In the genomic region with DNA sequence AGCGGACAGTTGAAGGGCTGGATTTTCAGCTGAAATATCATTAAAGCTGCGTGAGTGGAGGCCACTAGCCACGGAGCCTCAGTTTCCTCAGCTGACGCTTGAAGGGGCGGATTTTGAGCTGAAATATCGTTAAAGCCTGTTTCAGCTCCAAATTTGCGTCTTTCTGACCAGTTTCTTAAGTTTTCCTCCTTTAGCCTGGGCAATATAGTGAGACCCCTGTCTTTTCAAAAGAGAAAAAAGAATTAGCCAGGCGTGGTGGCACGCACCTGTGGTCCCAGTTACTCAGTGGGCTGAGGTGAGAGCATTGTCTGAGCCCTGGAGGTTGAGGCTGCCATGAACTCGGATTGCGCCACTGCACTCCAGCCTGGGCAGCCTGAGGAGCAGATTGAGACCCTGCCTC, we compare ENCODE assay signal across 23 cellular contexts. TPM values are rescaled to one million over a fixed set of nuclear protein-coding genes. Genes with fewer than 3 reads are reported as not detected.
A peak's percentile ranks its signal among the peaks of the same experiment; 100 is the strongest.
DNase-seq lines count a peak whose midpoint lies in the region; ATAC-seq and TF ChIP-seq lines count a peak whose summit lies in the region.
"Had no signal": no experiment of that assay in that cellular context is flagged by ENCODE, and none has a peak within 500 bp of the region (broad histone marks: within the 10 kb centered on the region; RNA-seq: fewer than 3 reads in every experiment).

No MANE protein-coding gene starts in this region.

- peaks cover 65 to 86% (median 74%) of the 10 kb centered on the region in 10 experiments for H3K4me1 ChIP-seq in BLaER1 treated with 17β-estradiol and CSF1 and Interleukin-3, amounts not matched to agents 10 nM and 100 nM
- H3K4me1 ChIP-seq in Loucy (ENCODE audit: insufficient read depth, low read length, poor library complexity, severe bottlenecking), result peaks cover 73% of the 10 kb centered on the region
- H3K4me1 ChIP-seq in hepatocyte (ENCODE audit: insufficient read depth), result peaks cover 33% of the 10 kb centered on the region
- peaks cover 57 to 94% (median 89%) of the 10 kb centered on the region in 6 donors for H3K4me1 ChIP-seq in spleen

- H3K4me3 ChIP-seq in BLaER1 treated with 17β-estradiol and CSF1 and Interleukin-3, amounts not matched to agents 10 nM and 100 nM, result no peak overlapping the region
- H3K4me3 ChIP-seq in Loucy (ENCODE audit: low read length, poor library complexity, severe bottlenecking), result peak overlapping the region; percentile 78
- no peak overlapping the region for H3K4me3 ChIP-seq in hepatocyte
- H3K4me3 ChIP-seq in spleen, result peak overlapping the region in 2 of 8 donors; percentile 6 to 91
- H3K4me3 ChIP-seq: GM12878, GM23338 had no signal

- TF ChIP-seq POLR2A in spleen (IDR thresholded peaks at IDR 0.05), result no peak

- peak overlapping the region in 7 of 11 experiments; percentile 3 to 98 (median 95); a peak in 9 of 22 replicates for H3K4me2 ChIP-seq in BLaER1 treated with 17β-estradiol and CSF1 and Interleukin-3, amounts not matched to agents 10 nM and 100 nM
- peak overlapping the region; percentile 97 for H3K4me2 ChIP-seq in Loucy (ENCODE audit: low read depth, low read length, poor library complexity, severe bottlenecking)
- H3K4me2 ChIP-seq in hepatocyte, result peak overlapping the region; percentile 50
- H3K4me2 ChIP-seq: GM23338 had no signal

- H3K79me2 ChIP-seq in Loucy (ENCODE audit: insufficient read depth, low read length) (peaks cover 82% of the 10 kb centered on the region), hepatocyte (peaks cover 83% of the 10 kb centered on the region)

- intact Hi-C loops in spleen (cut with DNase I; ENCODE audit: low total_unique reads) (no loop called here), sciatic nerve (cut with DNase I) (no loop called here)

- ATAC-seq in sciatic nerve, result no peak
- ATAC-seq: GM12878, GM23338, Panc1 had no signal

- H3K9ac ChIP-seq in BLaER1 treated with 17β-estradiol and CSF1 and Interleukin-3, amounts not matched to agents 10 nM and 100 nM, result peak overlapping the region in 1 of 11 experiments; percentile 40; a peak in 2 of 22 replicates
- H3K9ac ChIP-seq in Loucy (ENCODE audit: low read depth, low read length, poor library complexity, severe bottlenecking), result peak overlapping the region; percentile 74

- peaks cover 20 to 43% (median 30%) of the 10 kb centered on the region in 11 experiments for H3K36me3 ChIP-seq in BLaER1 treated with 17β-estradiol and CSF1 and Interleukin-3, amounts not matched to agents 10 nM and 100 nM
- H3K36me3 ChIP-seq in Loucy (ENCODE audit: insufficient read depth, low read length), result no peaks in the 10 kb centered on the region
- H3K36me3 ChIP-seq in hepatocyte (replicated peaks; ENCODE audit: insufficient read depth, low read depth), result no peaks in the 10 kb centered on the region
- peaks cover 0 to 22% (median 0%) of the 10 kb centered on the region in 6 donors for H3K36me3 ChIP-seq in spleen

- H2AFZ ChIP-seq in Loucy (ENCODE audit: low read length) (no peak overlapping the region), hepatocyte (no peak overlapping the region)
- H2AFZ ChIP-seq: GM23338 had no signal

- WGBS in hepatocyte (ENCODE audit: low lambda C conversion rate, missing lambda C conversion rate), result 97% methylated on average over 11 of the region's 11 CpGs
- 85 to 94% (median 90%) methylated on average over 11 of the region's 11 CpGs for WGBS in spleen, 5 donors

- H3K9me2 ChIP-seq in Loucy (replicated peaks; ENCODE audit: low read depth, low read length), result no peaks in the 10 kb centered on the region
- H3K9me2 ChIP-seq in hepatocyte (replicated peaks; ENCODE audit: insufficient read depth), result no peaks in the 10 kb centered on the region

- DNase-seq in hepatocyte (ENCODE audit: low spot score) (no peak), spleen (no peak), inferior parietal cortex (ENCODE audit: extremely low spot score) (no peak), sciatic nerve (ENCODE audit: low spot score) (no peak), NCI-H1436 treated with DMSO at 0.1 percent for 48 hours (lab: John Stamatoyannopoulos, UW) (no peak)
- DNase-seq: CD4-positive, alpha-beta memory T cell; COR-L47; EL; GDM1; H9; HFFc6; Kasumi-1; NCI-H1105 treated with DMSO at 0.1 percent for 48 hours; NCI-H2029; NCI-H526 treated with DMSO at 0.1 percent for 48 hours; SHP77 treated with DMSO at 0.1 percent for 48 hours had no signal

- H3K9me3 ChIP-seq in BLaER1 treated with 17β-estradiol and CSF1 and Interleukin-3, amounts not matched to agents 10 nM and 100 nM (replicated peaks in 1 of 11), result no peaks in the 10 kb centered on the region
- H3K9me3 ChIP-seq in Loucy (ENCODE audit: insufficient read depth, low read depth, low read length) (no peaks in the 10 kb centered on the region), hepatocyte (ENCODE audit: low read depth) (no peaks in the 10 kb centered on the region), spleen (no peaks in the 10 kb centered on the region)

- no peak for TF ChIP-seq CTCF in Loucy (conservative IDR thresholded peaks at IDR 0.05; ENCODE audit: low read length)
- TF ChIP-seq CTCF in hepatocyte (IDR thresholded peaks at IDR 0.05; ENCODE audit: poor library complexity), result no peak
- no peak for TF ChIP-seq CTCF in spleen (IDR thresholded peaks at IDR 0.05 in 8 of 11, conservative IDR thresholded peaks at IDR 0.05 in 3 of 11)

- no peaks in the 10 kb centered on the region for H3K27me3 ChIP-seq in BLaER1 treated with 17β-estradiol and CSF1 and Interleukin-3, amounts not matched to agents 10 nM and 100 nM
- H3K27me3 ChIP-seq in Loucy (ENCODE audit: insufficient read depth, low read length, poor library complexity, severe bottlenecking), result no peaks in the 10 kb centered on the region
- no peaks in the 10 kb centered on the region for H3K27me3 ChIP-seq in hepatocyte
- H3K27me3 ChIP-seq in spleen (replicated peaks in 1 of 7), result no peaks in the 10 kb centered on the region

- H3K27ac ChIP-seq in BLaER1 treated with 17β-estradiol and CSF1 and Interleukin-3, amounts not matched to agents 10 nM and 100 nM, result no peak overlapping the region
- H3K27ac ChIP-seq in hepatocyte (no peak overlapping the region), spleen (peak overlapping the region in 6 of 8 donors; percentile 48 to 98 (median 95))
- H3K27ac ChIP-seq: HL-60, RWPE1 had no signal

- peaks cover 20 to 82% (median 79%) of the 10 kb centered on the region in 11 experiments; a peak in 21 of 22 replicates for H4K20me1 ChIP-seq in BLaER1 treated with 17β-estradiol and CSF1 and Interleukin-3, amounts not matched to agents 10 nM and 100 nM
- H4K20me1 ChIP-seq in Loucy (ENCODE audit: insufficient read depth, low read length, poor library complexity, severe bottlenecking) (peaks cover 58% of the 10 kb centered on the region), hepatocyte (ENCODE audit: insufficient read depth, poor library complexity, severe bottlenecking) (peaks cover 79% of the 10 kb centered on the region)

- peaks cover 14% of the 10 kb centered on the region for H3F3A ChIP-seq in Loucy (ENCODE audit: low read depth)

RNA-seq across cellular contexts. Expression of a gene that starts 3.7 kb away (rescaled TPM):
- total RNA-seq in hepatocyte (57.8 and 68.0 TPM in 2 replicates), spleen (100 to 1,000 TPM; 139 to 321 (median 170) TPM), sciatic nerve (119 TPM)
- polyA plus RNA-seq in hepatocyte (49.7 and 56.2 TPM in 2 replicates), spleen (100 to 1,000 TPM in 1 of 3 donors, 10 to 100 TPM in 2; 32.7 to 102 (median 34.1) TPM)

RNA-seq across cellular contexts. Expression of a gene that starts 18.8 kb away (rescaled TPM):
- 61.5 and 92.4 TPM in 2 replicates for total RNA-seq in hepatocyte
- polyA plus RNA-seq in hepatocyte, result 152 and 155 TPM in 2 replicates
- 100 to 1,000 TPM in 6 of 7 donors, 10 to 100 TPM in 1; 82.2 to 218 (median 121) TPM for total RNA-seq in spleen
- polyA plus RNA-seq in spleen, result 10 to 100 TPM; 37.2 to 63.2 (median 39.3) TPM
- 59.4 TPM for total RNA-seq in sciatic nerve

Comparison
In these comparisons a context has a peak if more than half of its experiments do, and no peak if none do; other contexts are left out.
1. H3K27ac ChIP-seq: peak in spleen (6 of 8); none in BLaER1 treated with 17β-estradiol and CSF1 and Interleukin-3, amounts not matched to agents 10 nM and 100 nM (0 of 11) and hepatocyte (single experiment).
2. Peak in every context shown above with its lines, with median percentiles within 50 percentile points of each other: H3K4me2 ChIP-seq.